19 cellular contexts compared by ENCODE assay signal in genomic region chr18:57527479-57528237, GRCh38. TPM values are rescaled to one million over a fixed set of nuclear protein-coding genes. Genes with fewer than 3 reads are reported as not detected.
DNase-seq lines count a peak whose midpoint lies in the region; ATAC-seq and TF ChIP-seq lines count a peak whose summit lies in the region.
"Had no signal": no experiment of that assay in that cellular context is flagged by ENCODE, and none has a peak within 500 bp of the region (broad histone marks: within the 10 kb centered on the region; RNA-seq: fewer than 3 reads in every experiment).

No MANE protein-coding gene starts in this region.

- DNase-seq in Caco-2 (peak; percentile 60 to 75), ELF-1 (ENCODE audit: low read depth, low spot score) (peak; percentile 27), astrocyte of the hippocampus (ENCODE audit: low read depth, low spot score) (peak; percentile 19), progenitor cell of endocrine pancreas (ENCODE audit: low spot score, unreplicated experiment) (no peak), NCI-H1417 (lab: John Stamatoyannopoulos, UW) (no peak), suprapubic skin (ENCODE audit: low spot score in 2 of 2) (no peak)
- DNase-seq: DND-41, IMR-90, NCI-H1105, NCI-H2029 treated with DMSO at 0.1 percent for 48 hours, NCI-H226, PC-9, RPMI8226, SHP77 had no signal

- no peak for ATAC-seq in GM19395 (IDR thresholded peaks at IDR 0.05; ENCODE audit: unreplicated experiment)
- ATAC-seq: A549, HCT116 had no signal

- TF ChIP-seq POLR2A in suprapubic skin (IDR thresholded peaks at IDR 0.05): no peak

- H3K27me3 Mint-ChIP-seq in Caco-2 (ENCODE audit: insufficient read depth, unreplicated experiment) (no peaks in the 10 kb centered on the region), progenitor cell of endocrine pancreas (peaks cover under 1% of the 10 kb centered on the region)

- POLR2A ChIA-PET in Caco-2 (lab: Charles Lee): no interaction called here

- CTCF ChIA-PET in Caco-2 (lab: Charles Lee): no interaction called here

- WGBS in suprapubic skin: 71% methylated on average over 13 of the region's 13 CpGs

- intact Hi-C loops in Caco-2 (cut with micrococcal nuclease; ENCODE audit: unreplicated experiment): no loop called here

- H3K4me3 Mint-ChIP-seq in Caco-2 (ENCODE audit: unreplicated experiment): peak overlapping the region; percentile 46
- no peak overlapping the region for H3K4me3 Mint-ChIP-seq in progenitor cell of endocrine pancreas (ENCODE audit: low read depth)
- H3K4me3 Mint-ChIP-seq: B cell had no signal

- TF ChIP-seq CTCF in Caco-2 (IDR thresholded peaks at IDR 0.05; ENCODE audit: insufficient read depth in 1 of 2, low read depth in 1 of 2, low read length in 1 of 2, severe bottlenecking in 1 of 2, unreplicated experiment in 1 of 2) (no peak), progenitor cell of endocrine pancreas (IDR thresholded peaks at IDR 0.05; ENCODE audit: unreplicated experiment) (no peak), suprapubic skin (IDR thresholded peaks at IDR 0.05) (no peak)

- H3K9me3 ChIP-seq in Caco-2 (no peaks in the 10 kb centered on the region), suprapubic skin (no peaks in the 10 kb centered on the region)
- H3K9me3 ChIP-seq: A549 had no signal

- H3K4me1 ChIP-seq in Caco-2: peaks cover 6% of the 10 kb centered on the region; the same call in 1 of the 2 replicates
- no peaks in the 10 kb centered on the region for H3K4me1 ChIP-seq in suprapubic skin
- H3K4me1 ChIP-seq: A549 had no signal

- H3K4me3 ChIP-seq in Caco-2 (ENCODE audit: low read depth, low read length) (no peak overlapping the region), suprapubic skin (no peak overlapping the region)
- H3K4me3 ChIP-seq: A549, PC-9, SK-N-MC had no signal

- no peak for TF ChIP-seq EP300 in suprapubic skin (IDR thresholded peaks at IDR 0.05)

- H3K27me3 ChIP-seq in Caco-2 (replicated peaks; ENCODE audit: control insufficient read depth, insufficient read depth, low read length) (no peaks in the 10 kb centered on the region), suprapubic skin (no peaks in the 10 kb centered on the region)

- H3K4me1 Mint-ChIP-seq in Caco-2 (ENCODE audit: low read depth, unreplicated experiment): peaks cover 13% of the 10 kb centered on the region
- peaks cover 10% of the 10 kb centered on the region for H3K4me1 Mint-ChIP-seq in progenitor cell of endocrine pancreas (ENCODE audit: low read depth)

- no peak overlapping the region for H3K27ac ChIP-seq in suprapubic skin
- H3K27ac ChIP-seq: A549, PC-9, SK-N-MC had no signal

- H3K27ac Mint-ChIP-seq in Caco-2 (ENCODE audit: unreplicated experiment) (peak overlapping the region; percentile 34), progenitor cell of endocrine pancreas (peak overlapping the region; percentile 79)
- H3K27ac Mint-ChIP-seq: B cell had no signal

- H3K9me3 Mint-ChIP-seq in Caco-2 (ENCODE audit: unreplicated experiment): no peaks in the 10 kb centered on the region
- H3K9me3 Mint-ChIP-seq in progenitor cell of endocrine pancreas (ENCODE audit: low read depth): no peaks in the 10 kb centered on the region

- no peaks in the 10 kb centered on the region for H3K36me3 ChIP-seq in Caco-2 (ENCODE audit: control insufficient read depth, insufficient read depth, low read length)
- H3K36me3 ChIP-seq in suprapubic skin: no peaks in the 10 kb centered on the region

- no TSS peak for BruUV-seq in Caco-2 (replicated peaks; lab: Mats Ljungman, UMichigan)

- H3K36me3 Mint-ChIP-seq in Caco-2 (ENCODE audit: insufficient read depth, unreplicated experiment): no peaks in the 10 kb centered on the region
- peaks cover 2% of the 10 kb centered on the region for H3K36me3 Mint-ChIP-seq in progenitor cell of endocrine pancreas (ENCODE audit: insufficient read depth)

RNA-seq across cellular contexts. Expression of gene FECH, which starts 58.8 kb away (rescaled TPM):
- total RNA-seq in Caco-2 (2022) (14.5 and 17.1 TPM in 2 replicates), progenitor cell of endocrine pancreas (25.8 and 27.1 TPM in 2 replicates), suprapubic skin (10 to 100 TPM; 22.8 to 40.8 (median 29.2) TPM)

Comparison
In these comparisons a context has a peak if more than half of its experiments do, and no peak if none do; other contexts are left out.
1. DNase-seq: peak in Caco-2 (2 of 2), ELF-1 (single experiment) and astrocyte of the hippocampus (single experiment); none in progenitor cell of endocrine pancreas (single experiment), NCI-H1417 (0 of 3) and suprapubic skin (0 of 2).